ENCODE assay signal across 1 cellular context in genomic region chr3:177932346-177932745, GRCh38.
TF ChIP-seq lines count a peak whose summit lies in the region.

No MANE protein-coding gene starts in this region.

TF ChIP-seq in endothelial cell of umbilical vein, 7 proteins besides CTCF, POLR2A, EP300 and RAD21:
- TF ChIP-seq POLR2AphosphoS5 (IDR thresholded peaks at IDR 0.05; ENCODE audit: insufficient read depth, low read depth, low read length) (no peak), FOS (IDR thresholded peaks at IDR 0.05; ENCODE audit: borderline replicate concordance, insufficient read depth, low read length) (no peak), JUN (IDR thresholded peaks at IDR 0.05; ENCODE audit: borderline replicate concordance, insufficient read depth, insufficient read length, low read depth) (no peak), EZH2 (IDR thresholded peaks at IDR 0.05; ENCODE audit: borderline replicate concordance, low read depth, low read length, severe bottlenecking) (no peak), GATA2 (IDR thresholded peaks at IDR 0.05; ENCODE audit: insufficient read depth, insufficient read length, low read depth, low read length) (no peak), MYC (IDR thresholded peaks at IDR 0.05; ENCODE audit: low read depth, low read length) (no peak), MAX (IDR thresholded peaks at IDR 0.05; ENCODE audit: insufficient read depth, insufficient read length) (no peak)
TF ChIP-seq in endothelial cell of umbilical vein: peak in this region for 0.
